ENCODE assay signal across 8 cellular contexts in the genomic region with DNA sequence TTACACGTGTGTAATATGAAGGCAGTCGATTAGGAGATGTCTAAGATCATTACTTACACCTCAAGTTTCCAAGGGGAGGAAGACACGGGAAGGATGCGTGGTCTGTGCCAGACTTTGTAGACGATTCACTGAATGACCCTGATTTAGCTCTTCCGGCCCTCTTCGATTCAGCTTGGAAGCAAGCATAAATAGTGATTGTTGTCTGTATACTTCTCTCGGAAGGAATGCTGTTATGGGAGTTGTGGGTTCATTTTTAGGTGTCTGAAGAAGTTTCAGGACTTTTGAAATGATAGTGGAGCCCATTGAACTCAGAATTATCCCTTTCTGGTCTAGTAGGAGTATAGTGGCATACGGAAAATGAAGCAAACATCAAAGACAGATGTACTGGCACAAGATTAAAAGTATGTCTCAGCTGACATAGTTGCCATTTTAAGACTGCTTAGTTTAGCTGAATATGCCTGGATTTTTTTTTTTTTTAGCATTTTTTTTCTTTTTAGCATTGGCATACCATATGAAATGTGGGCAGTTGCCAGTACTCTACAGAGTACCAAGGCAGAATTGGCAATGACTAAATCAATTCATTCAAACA. TPM values are rescaled to one million over a fixed set of nuclear protein-coding genes. Genes with fewer than 3 reads are reported as not detected.
A peak's percentile ranks its signal among the peaks of the same experiment; 100 is the strongest.
DNase-seq lines count a peak whose midpoint lies in the region; ATAC-seq and TF ChIP-seq lines count a peak whose summit lies in the region.

No MANE protein-coding gene starts in this region.

- no peak for TF ChIP-seq POLR2A in spleen (IDR thresholded peaks at IDR 0.05)

- H3K27me3 Mint-ChIP-seq in IgD-negative memory B cell: no peaks in the 10 kb centered on the region
- no peaks in the 10 kb centered on the region for H3K27me3 Mint-ChIP-seq in activated T-helper 2 cell treated with anti-CD3 and anti-CD28 coated beads, Interferon-gamma antibody, Interleukin-2, Interleukin-4, amounts not matched to agents 10 μg/mL and 5 μg/mL and 100 μg/mL, durations not matched to agents 14 hours and 24 hours and 36 hours (ENCODE audit: low read depth)

- intact Hi-C loops in activated T-helper 2 cell treated with anti-CD3 and anti-CD28 coated beads, Interferon-gamma antibody, Interleukin-2, Interleukin-4, amounts not matched to agents 10 μg/mL and 5 μg/mL and 100 μg/mL, durations not matched to agents 14 hours and 24 hours and 36 hours (cut with micrococcal nuclease): loop anchor here (1.0 to 5.0 kb wide), 4 partner anchors 36 to 899 kb away; a partner anchor contains a TSS
- intact Hi-C loops in spleen (cut with DNase I; ENCODE audit: low total_unique reads): loop anchor here (5.0 kb wide), 1 partner anchor 192 kb away; a partner anchor contains a TSS

- no peaks in the 10 kb centered on the region for H3K9me3 ChIP-seq in spleen

- H3K36me3 ChIP-seq in spleen: peaks cover 0 to 4% (median 0%) of the 10 kb centered on the region in 6 donors

- DNase-seq in GM04504 (ENCODE audit: low read depth) (peak; percentile 9), spleen (no peak), islet precursor cell (no peak), NCI-H128 (lab: John Stamatoyannopoulos, UW; ENCODE audit: unreplicated experiment) (no peak)
- DNase-seq in activated T-helper 2 cell treated with anti-CD3 and anti-CD28 coated beads, Interferon-gamma antibody, Interleukin-2, Interleukin-4, amounts not matched to agents 10 μg/mL and 5 μg/mL and 100 μg/mL, durations not matched to agents 14 hours and 24 hours and 36 hours (ENCODE audit: low spot score): no peak

- no peaks in the 10 kb centered on the region for H3K27me3 ChIP-seq in spleen (replicated peaks in 1 of 7)

- no peaks in the 10 kb centered on the region for H3K36me3 Mint-ChIP-seq in IgD-negative memory B cell
- peaks cover 19% of the 10 kb centered on the region for H3K36me3 Mint-ChIP-seq in activated T-helper 2 cell treated with anti-CD3 and anti-CD28 coated beads, Interferon-gamma antibody, Interleukin-2, Interleukin-4, amounts not matched to agents 10 μg/mL and 5 μg/mL and 100 μg/mL, durations not matched to agents 14 hours and 24 hours and 36 hours (ENCODE audit: low read depth)

- ATAC-seq in GM21423 (IDR thresholded peaks at IDR 0.05; ENCODE audit: unreplicated experiment): peak; percentile 10

- H3K4me3 Mint-ChIP-seq in IgD-negative memory B cell: peak overlapping the region; percentile 98 to 100 (median 99)
- H3K4me3 Mint-ChIP-seq in activated T-helper 2 cell treated with anti-CD3 and anti-CD28 coated beads, Interferon-gamma antibody, Interleukin-2, Interleukin-4, amounts not matched to agents 10 μg/mL and 5 μg/mL and 100 μg/mL, durations not matched to agents 14 hours and 24 hours and 36 hours (ENCODE audit: low read depth): peak overlapping the region; percentile 95

- TF ChIP-seq CTCF in spleen (IDR thresholded peaks at IDR 0.05 in 8 of 11, conservative IDR thresholded peaks at IDR 0.05 in 3 of 11): no peak

- peaks cover 35 to 44% (median 42%) of the 10 kb centered on the region in 3 donors for H3K4me1 Mint-ChIP-seq in IgD-negative memory B cell
- H3K4me1 Mint-ChIP-seq in activated T-helper 2 cell treated with anti-CD3 and anti-CD28 coated beads, Interferon-gamma antibody, Interleukin-2, Interleukin-4, amounts not matched to agents 10 μg/mL and 5 μg/mL and 100 μg/mL, durations not matched to agents 14 hours and 24 hours and 36 hours (ENCODE audit: low read depth): peaks cover 22% of the 10 kb centered on the region

- peak overlapping the region; percentile 99 to 100 (median 100) for H3K27ac Mint-ChIP-seq in IgD-negative memory B cell
- peak overlapping the region; percentile 100 for H3K27ac Mint-ChIP-seq in activated T-helper 2 cell treated with anti-CD3 and anti-CD28 coated beads, Interferon-gamma antibody, Interleukin-2, Interleukin-4, amounts not matched to agents 10 μg/mL and 5 μg/mL and 100 μg/mL, durations not matched to agents 14 hours and 24 hours and 36 hours

- no peaks in the 10 kb centered on the region for H3K9me3 Mint-ChIP-seq in IgD-negative memory B cell
- no peaks in the 10 kb centered on the region for H3K9me3 Mint-ChIP-seq in activated T-helper 2 cell treated with anti-CD3 and anti-CD28 coated beads, Interferon-gamma antibody, Interleukin-2, Interleukin-4, amounts not matched to agents 10 μg/mL and 5 μg/mL and 100 μg/mL, durations not matched to agents 14 hours and 24 hours and 36 hours

- peak overlapping the region; percentile 86 to 99 (median 98) for H3K27ac ChIP-seq in spleen

- 0 to 1% (median 1%) methylated on average over 9 of the region's 9 CpGs for WGBS in spleen, 5 donors

- H3K4me3 ChIP-seq in iPS-11a (ENCODE audit: low read depth, low read length): peak overlapping the region; percentile 78
- H3K4me3 ChIP-seq in spleen: peak overlapping the region; percentile 67 to 94 (median 80)

- H3K4me1 ChIP-seq in spleen: peaks cover 28 to 65% (median 51%) of the 10 kb centered on the region in 6 donors

RNA-seq across cellular contexts. Expression of a gene that starts 1.0 kb away (rescaled TPM):
- polyA plus RNA-seq in IgD-negative memory B cell: 9.6 TPM
- 70.0 and 71.4 TPM in 2 replicates for total RNA-seq in activated T-helper 2 cell treated with anti-CD3 and anti-CD28 coated beads, Interferon-gamma antibody, Interleukin-2, Interleukin-4, amounts not matched to agents 10 μg/mL and 5 μg/mL and 100 μg/mL, durations not matched to agents 14 hours and 24 hours and 36 hours
- total RNA-seq in spleen: 10 to 100 TPM; 53.1 to 71.5 (median 63.3) TPM
- 1 to 10 TPM; 7.1 to 8.0 (median 7.4) TPM for polyA plus RNA-seq in spleen
